Comparison of ENCODE assay signal across 8 cellular contexts in genomic region chr3:179898024-179898423, GRCh38.
DNase-seq lines count a peak whose midpoint lies in the region; ATAC-seq and TF ChIP-seq lines count a peak whose summit lies in the region.

No MANE protein-coding gene starts in this region.

- TF ChIP-seq CTCF in cardiac fibroblast (IDR thresholded peaks at IDR 0.05; ENCODE audit: low read depth, low read length) = no peak
- TF ChIP-seq CTCF in mesothelial cell of epicardium (IDR thresholded peaks at IDR 0.05; ENCODE audit: unreplicated experiment) = no peak
- no peak for TF ChIP-seq CTCF in transverse colon (IDR thresholded peaks at IDR 0.05)

- WGBS in transverse colon (ENCODE audit: low coverage in 1 of 2), 2 donors = 6% methylated on average over 2 of the region's 2 CpGs; no CpG with 5 or more reads in 1 of the 2 donors

- no peak overlapping the region for H3K4me3 Mint-ChIP-seq in mesothelial cell of epicardium

- H3K27ac Mint-ChIP-seq in mesothelial cell of epicardium = no peak overlapping the region

- no peak overlapping the region for H3K4me3 ChIP-seq in cardiac fibroblast (replicated peaks in 1 of 2; ENCODE audit: low read depth in 2 of 2, low read length in 2 of 2)
- H3K4me3 ChIP-seq in transverse colon = no peak overlapping the region

- intact Hi-C loops in transverse colon (cut with DNase I; ENCODE audit: low total_unique reads) = loop anchor here (5.0 kb wide), 1 partner anchor 401 kb away; no protein-coding TSS in a partner anchor

- H3K9me3 Mint-ChIP-seq in mesothelial cell of epicardium = no peaks in the 10 kb centered on the region

- no peaks in the 10 kb centered on the region for H3K4me1 Mint-ChIP-seq in mesothelial cell of epicardium

- no peak for TF ChIP-seq POLR2A in transverse colon (IDR thresholded peaks at IDR 0.05)

- H3K9me3 ChIP-seq in transverse colon = no peaks in the 10 kb centered on the region

- TF ChIP-seq EP300 in transverse colon (IDR thresholded peaks at IDR 0.05; ENCODE audit: low read depth) = no peak

- in situ Hi-C loops in transverse colon (cut with MboI; ENCODE audit: low pct_ligation_motif_present in 1 of 4, low pct_unique_long_range_greater_than_20kb in 1 of 4, low sequenced_read_pairs in 3 of 4) = no loop called here

- no peak overlapping the region for H3K27ac ChIP-seq in transverse colon

- no peaks in the 10 kb centered on the region for H3K36me3 ChIP-seq in transverse colon

- H3K4me1 ChIP-seq in transverse colon = no peaks in the 10 kb centered on the region

- peaks cover 9% of the 10 kb centered on the region for H3K27me3 Mint-ChIP-seq in mesothelial cell of epicardium (ENCODE audit: low read depth)

- ATAC-seq in HG02938 (IDR thresholded peaks at IDR 0.05; ENCODE audit: unreplicated experiment) = peak; percentile 95

- peak; percentile 10 for DNase-seq in stimulated activated CD4-positive, alpha-beta T cell treated with anti-CD3 and anti-CD28 coated beads, Interleukin-15, amount 100 ng/mL, for 24 hours
- DNase-seq in stimulated activated CD4-positive, alpha-beta T cell treated with anti-CD3 and anti-CD28 coated beads, Interleukin-2, amount 100 ng/mL, for 48 hours = no peak
- DNase-seq in NCI-H2171 (lab: John Stamatoyannopoulos, UW) (peak; percentile 60), cardiac fibroblast (ENCODE audit: low read depth in 2 of 2) (peak; percentile 34 to 55), cerebellar nuclear complex (lab: John Stamatoyannopoulos, UW) (no peak), mesothelial cell of epicardium (ENCODE audit: low spot score in 2 of 2, unreplicated experiment in 2 of 2) (no peak), transverse colon (no peak)

- H3K36me3 Mint-ChIP-seq in mesothelial cell of epicardium = no peaks in the 10 kb centered on the region

- peaks cover 17% of the 10 kb centered on the region for H3K27me3 ChIP-seq in transverse colon

Comparison
In these comparisons a context has a peak if more than half of its experiments do, and no peak if none do; other contexts are left out.
1. DNase-seq: peak in stimulated activated CD4-positive, alpha-beta T cell treated with anti-CD3 and anti-CD28 coated beads, Interleukin-15, amount 100 ng/mL, for 24 hours (single experiment), NCI-H2171 (single experiment) and cardiac fibroblast (2 of 2); none in stimulated activated CD4-positive, alpha-beta T cell treated with anti-CD3 and anti-CD28 coated beads, Interleukin-2, amount 100 ng/mL, for 48 hours (0 of 2), cerebellar nuclear complex (0 of 2), mesothelial cell of epicardium (0 of 2) and transverse colon (single experiment).